In genomic region chr13:113034451-113035208, GRCh38 we compare ENCODE assay signal across 8 cellular contexts.
DNase-seq lines count a peak whose midpoint lies in the region; ATAC-seq and TF ChIP-seq lines count a peak whose summit lies in the region.

No MANE protein-coding gene starts in this region.

- no peak overlapping the region for H3K27ac Mint-ChIP-seq in nephron progenitor cell
- H3K27ac Mint-ChIP-seq in T-cell: no peak overlapping the region

- H3K36me3 Mint-ChIP-seq in nephron progenitor cell (ENCODE audit: low read depth) (peaks cover 13% of the 10 kb centered on the region), T-cell (peaks cover 3% of the 10 kb centered on the region)

- DNase-seq in ELR (ENCODE audit: low read depth): peak; percentile 70
- DNase-seq in NCI-H748 treated with DMSO at 0.1 percent for 48 hours (lab: John Stamatoyannopoulos, UW): peak; percentile 7
- DNase-seq in epithelial cell of esophagus (ENCODE audit: low read depth): peak; percentile 17
- peak; percentile 57 for DNase-seq in nephron progenitor cell
- no peak for DNase-seq in NCI-H446 (lab: John Stamatoyannopoulos, UW)
- DNase-seq in activated CD8-positive, alpha-beta memory T cell treated with anti-CD3 and anti-CD28 coated beads for 24 hours: no peak
- no peak for DNase-seq in T-cell

- peaks cover 9% of the 10 kb centered on the region for H3K27me3 Mint-ChIP-seq in nephron progenitor cell (ENCODE audit: low read depth, poor library complexity)
- H3K27me3 Mint-ChIP-seq in T-cell: no peaks in the 10 kb centered on the region

- H3K9me3 Mint-ChIP-seq in nephron progenitor cell (peaks cover 16% of the 10 kb centered on the region), T-cell (no peaks in the 10 kb centered on the region)

- CTCF ChIA-PET in T-cell (lab: Charles Lee): no interaction called here

- H3K4me3 Mint-ChIP-seq in nephron progenitor cell: no peak overlapping the region
- no peak overlapping the region for H3K4me3 Mint-ChIP-seq in T-cell

- H3K4me3 ChIP-seq in epithelial cell of esophagus (ENCODE audit: low read length): no peak overlapping the region

- POLR2A ChIA-PET in T-cell (lab: Charles Lee): no interaction called here

- peaks cover 4% of the 10 kb centered on the region for H3K4me1 Mint-ChIP-seq in nephron progenitor cell
- H3K4me1 Mint-ChIP-seq in T-cell: peaks cover 0 to 4% (median 0%) of the 10 kb centered on the region in 3 donors

- TF ChIP-seq CTCF in epithelial cell of esophagus (IDR thresholded peaks at IDR 0.05; ENCODE audit: insufficient read depth, low read depth, low read length, missing control alignments): peak; percentile 56
- TF ChIP-seq CTCF in nephron progenitor cell (IDR thresholded peaks at IDR 0.05): peak; percentile 60

- no peak for ATAC-seq in HG02588 (IDR thresholded peaks at IDR 0.05; ENCODE audit: unreplicated experiment)
- ATAC-seq in T-cell (replicated peaks in 1 of 4): no peak

Comparison
In these comparisons a context has a peak if more than half of its experiments do, and no peak if none do; other contexts are left out.
1. DNase-seq: peak in ELR (single experiment), NCI-H748 treated with DMSO at 0.1 percent for 48 hours (single experiment), epithelial cell of esophagus (single experiment) and nephron progenitor cell (single experiment); none in NCI-H446 (0 of 2), activated CD8-positive, alpha-beta memory T cell treated with anti-CD3 and anti-CD28 coated beads for 24 hours (single experiment) and T-cell (0 of 34).